23 cellular contexts compared by ENCODE assay signal in the genomic region with DNA sequence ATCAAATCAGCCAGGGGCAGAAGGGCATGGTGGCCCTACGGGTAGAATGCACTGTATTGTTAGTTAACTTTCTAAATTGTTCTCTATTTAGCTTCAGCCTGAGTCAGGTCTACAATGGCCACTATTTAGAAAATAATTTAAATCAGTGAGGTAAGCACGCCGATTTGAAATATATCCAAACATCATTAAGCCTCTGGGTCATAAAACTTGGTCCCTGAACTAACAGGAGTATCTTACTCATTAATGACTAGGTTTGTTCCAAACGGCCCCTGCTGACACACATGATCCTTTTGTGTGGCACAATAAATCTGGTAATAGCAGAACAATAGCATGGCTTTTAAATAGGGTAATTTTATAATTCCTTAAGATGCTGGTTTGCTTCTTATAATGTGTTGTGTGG. TPM values are rescaled to one million over a fixed set of nuclear protein-coding genes. Genes with fewer than 3 reads are reported as not detected.
A peak's percentile ranks its signal among the peaks of the same experiment; 100 is the strongest.
DNase-seq lines count a peak whose midpoint lies in the region; ATAC-seq and TF ChIP-seq lines count a peak whose summit lies in the region.
"Had no signal": no experiment of that assay in that cellular context is flagged by ENCODE, and none has a peak within 500 bp of the region (broad histone marks: within the 10 kb centered on the region; RNA-seq: fewer than 3 reads in every experiment).

No MANE protein-coding gene starts in this region.

- in situ Hi-C loops in HAP-1 (cut with MboI; ENCODE audit: low sequenced_read_pairs) = no loop called here

- H3K9me3 ChIP-seq in HAP-1 = no peaks in the 10 kb centered on the region
- no peaks in the 10 kb centered on the region for H3K9me3 ChIP-seq in upper lobe of right lung
- H3K9me3 ChIP-seq: BLaER1 treated with 17β-estradiol and CSF1 and Interleukin-3, amounts not matched to agents 10 nM and 100 nM; right lobe of liver had no signal

- H3K4me1 ChIP-seq in HAP-1 (peaks cover 16% of the 10 kb centered on the region), upper lobe of right lung (peaks cover 4% of the 10 kb centered on the region)
- H3K4me1 ChIP-seq: foreskin keratinocyte, parathyroid adenoma had no signal

- ATAC-seq in GM18498 (IDR thresholded peaks at IDR 0.05; ENCODE audit: unreplicated experiment) (no peak), upper lobe of right lung (no peak)
- ATAC-seq: activated CD4-positive, alpha-beta T cell treated with anti-CD3 and anti-CD28 coated beads for 36 hours; activated CD8-positive, alpha-beta T cell treated with anti-CD3 and anti-CD28 coated beads, Interleukin-2, amount 10 ng/mL, durations not matched to agents 7 days and 5 days; foreskin keratinocyte; natural killer cell; right lobe of liver; Right ventricle myocardium inferior; stimulated activated effector memory CD8-positive, alpha-beta T cell treated with anti-CD3 and anti-CD28 coated beads, Interleukin-12 subunit alpha, Interleukin-12 subunit beta, amount 100 ng/mL, for 72 hours had no signal

- intact Hi-C loops in upper lobe of right lung (cut with DNase I) = no loop called here

- TF ChIP-seq CTCF in upper lobe of right lung (IDR thresholded peaks at IDR 0.05) = no peak

- H3K27ac ChIP-seq in upper lobe of right lung = no peak overlapping the region
- H3K27ac ChIP-seq: foreskin keratinocyte, parathyroid adenoma, right lobe of liver had no signal

- H3K27me3 ChIP-seq in HAP-1 (ENCODE audit: low read depth) (no peaks in the 10 kb centered on the region), upper lobe of right lung (no peaks in the 10 kb centered on the region)
- H3K27me3 ChIP-seq: BLaER1 treated with 17β-estradiol and CSF1 and Interleukin-3, amounts not matched to agents 10 nM and 100 nM; foreskin keratinocyte; right lobe of liver had no signal

- H3K36me3 ChIP-seq in HAP-1 (replicated peaks) (peaks cover 5% of the 10 kb centered on the region), upper lobe of right lung (peaks cover 66% of the 10 kb centered on the region)

- H3K4me3 ChIP-seq in HAP-1 (no peak overlapping the region), upper lobe of right lung (no peak overlapping the region)
- H3K4me3 ChIP-seq: BLaER1 treated with 17β-estradiol and CSF1 and Interleukin-3, amounts not matched to agents 10 nM and 100 nM; lung; right lobe of liver had no signal

- DNase-seq in COLO829 (ENCODE audit: low spot score) (peak; percentile 88), HAP-1 (ENCODE audit: low spot score in 2 of 2) (peak; percentile 63 to 95), RPMI7951 (ENCODE audit: low read depth) (peak; percentile 2), foreskin melanocyte (peak; percentile 82), upper lobe of right lung (no peak), cerebellar cortex (ENCODE audit: low spot score) (no peak)
- DNase-seq: activated CD4-positive, alpha-beta T cell treated with anti-CD3 and anti-CD28 coated beads for 36 hours; activated CD8-positive, alpha-beta T cell treated with anti-CD3 and anti-CD28 coated beads, Interleukin-2, amount 10 ng/mL, durations not matched to agents 7 days and 5 days; activated gamma-delta T cell; DND-41; effector CD8-positive, alpha-beta T cell; foreskin keratinocyte; natural killer cell; OCI-M1; right lobe of liver; stimulated activated CD4-positive, alpha-beta T cell treated with anti-CD3 and anti-CD28 coated beads, Interleukin-12 subunit alpha, Interleukin-12 subunit beta, amount 100 ng/mL, for 4 hours; stimulated activated CD4-positive, alpha-beta T cell treated with anti-CD3 and anti-CD28 coated beads, Interleukin-4, amount 100 ng/mL, for 24 hours had no signal

RNA-seq across cellular contexts. Expression of a gene that starts 48.4 kb away (rescaled TPM):
- 12.9 and 14.9 TPM in 2 replicates for total RNA-seq in RPMI7951 (2014; rRNA removed; shearing (Covaris generic))
- total RNA-seq in upper lobe of right lung = 32.6 TPM

RNA-seq across cellular contexts. Expression of a gene that starts 59.5 kb away (rescaled TPM):
- 8.6 and 13.3 TPM in 2 replicates for total RNA-seq in RPMI7951 (2014; rRNA removed; shearing (Covaris generic))
- 45.0 TPM for total RNA-seq in upper lobe of right lung

Comparison
In these comparisons a context has a peak if more than half of its experiments do, and no peak if none do; other contexts are left out.
1. DNase-seq: peak in COLO829 (single experiment), HAP-1 (2 of 2), RPMI7951 (single experiment) and foreskin melanocyte (single experiment); none in upper lobe of right lung (single experiment) and cerebellar cortex (single experiment).